Comparison of ENCODE assay signal across 2 cellular contexts in the genomic region with DNA sequence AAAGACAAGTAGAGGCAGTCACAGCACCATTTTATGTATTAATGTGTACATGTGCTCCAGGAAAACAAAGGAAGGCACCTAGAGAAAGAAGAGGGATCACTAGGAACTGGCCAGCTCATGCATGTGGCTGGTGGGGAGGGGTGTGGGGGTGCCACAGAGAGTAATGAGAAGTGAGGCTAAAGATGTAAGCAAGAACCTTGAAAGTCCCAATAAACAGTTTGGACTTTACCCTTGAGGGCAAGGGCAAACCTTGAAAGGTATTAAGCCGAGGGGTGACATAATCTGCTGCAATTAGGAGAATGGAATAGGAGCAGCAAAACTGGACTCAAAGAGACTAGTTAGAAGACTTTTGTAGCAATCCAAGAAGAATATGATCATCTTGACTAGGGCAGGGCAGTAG.
A peak's percentile ranks its signal among the peaks of the same experiment; 100 is the strongest.
TF ChIP-seq lines count a peak whose summit lies in the region.

No MANE protein-coding gene starts in this region.

TF ChIP-seq in liver, 16 proteins besides CTCF, POLR2A, EP300 and RAD21:
- TF ChIP-seq, protein P1, sequence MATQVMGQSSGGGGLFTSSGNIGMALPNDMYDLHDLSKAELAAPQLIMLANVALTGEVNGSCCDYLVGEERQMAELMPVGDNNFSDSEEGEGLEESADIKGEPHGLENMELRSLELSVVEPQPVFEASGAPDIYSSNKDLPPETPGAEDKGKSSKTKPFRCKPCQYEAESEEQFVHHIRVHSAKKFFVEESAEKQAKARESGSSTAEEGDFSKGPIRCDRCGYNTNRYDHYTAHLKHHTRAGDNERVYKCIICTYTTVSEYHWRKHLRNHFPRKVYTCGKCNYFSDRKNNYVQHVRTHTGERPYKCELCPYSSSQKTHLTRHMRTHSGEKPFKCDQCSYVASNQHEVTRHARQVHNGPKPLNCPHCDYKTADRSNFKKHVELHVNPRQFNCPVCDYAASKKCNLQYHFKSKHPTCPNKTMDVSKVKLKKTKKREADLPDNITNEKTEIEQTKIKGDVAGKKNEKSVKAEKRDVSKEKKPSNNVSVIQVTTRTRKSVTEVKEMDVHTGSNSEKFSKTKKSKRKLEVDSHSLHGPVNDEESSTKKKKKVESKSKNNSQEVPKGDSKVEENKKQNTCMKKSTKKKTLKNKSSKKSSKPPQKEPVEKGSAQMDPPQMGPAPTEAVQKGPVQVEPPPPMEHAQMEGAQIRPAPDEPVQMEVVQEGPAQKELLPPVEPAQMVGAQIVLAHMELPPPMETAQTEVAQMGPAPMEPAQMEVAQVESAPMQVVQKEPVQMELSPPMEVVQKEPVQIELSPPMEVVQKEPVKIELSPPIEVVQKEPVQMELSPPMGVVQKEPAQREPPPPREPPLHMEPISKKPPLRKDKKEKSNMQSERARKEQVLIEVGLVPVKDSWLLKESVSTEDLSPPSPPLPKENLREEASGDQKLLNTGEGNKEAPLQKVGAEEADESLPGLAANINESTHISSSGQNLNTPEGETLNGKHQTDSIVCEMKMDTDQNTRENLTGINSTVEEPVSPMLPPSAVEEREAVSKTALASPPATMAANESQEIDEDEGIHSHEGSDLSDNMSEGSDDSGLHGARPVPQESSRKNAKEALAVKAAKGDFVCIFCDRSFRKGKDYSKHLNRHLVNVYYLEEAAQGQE (IDR thresholded peaks at IDR 0.05) = no peak
- TF ChIP-seq HNF4G (IDR thresholded peaks at IDR 0.05) (no peak), HNF4A (conservative IDR thresholded peaks at IDR 0.05) (peak; percentile 39 to 67)

TF ChIP-seq in HepG2, 621 proteins besides CTCF, POLR2A, EP300 and RAD21:
- no peak for TF ChIP-seq THAP11 (CRISPR knock-in tag; IDR thresholded peaks at IDR 0.05)
- no peak for TF ChIP-seq ZNF17 (CRISPR knock-in tag; IDR thresholded peaks at IDR 0.05)
- TF ChIP-seq ETV6 (CRISPR knock-in tag; conservative IDR thresholded peaks at IDR 0.05) = no peak
- TF ChIP-seq KLF16 (CRISPR knock-in tag; IDR thresholded peaks at IDR 0.05) = no peak
- TF ChIP-seq, protein P2, sequence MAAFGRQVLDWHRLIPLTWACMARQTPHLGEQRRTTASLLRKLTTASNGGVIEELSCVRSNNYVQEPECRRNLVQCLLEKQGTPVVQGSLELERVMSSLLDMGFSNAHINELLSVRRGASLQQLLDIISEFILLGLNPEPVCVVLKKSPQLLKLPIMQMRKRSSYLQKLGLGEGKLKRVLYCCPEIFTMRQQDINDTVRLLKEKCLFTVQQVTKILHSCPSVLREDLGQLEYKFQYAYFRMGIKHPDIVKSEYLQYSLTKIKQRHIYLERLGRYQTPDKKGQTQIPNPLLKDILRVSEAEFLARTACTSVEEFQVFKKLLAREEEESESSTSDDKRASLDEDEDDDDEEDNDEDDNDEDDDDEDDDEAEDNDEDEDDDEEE (CRISPR knock-in tag; IDR thresholded peaks at IDR 0.05) = no peak
- TF ChIP-seq ZNF180 (CRISPR knock-in tag; IDR thresholded peaks at IDR 0.05; ENCODE audit: borderline replicate concordance, low read depth) = no peak
- TF ChIP-seq SATB2 (CRISPR knock-in tag; IDR thresholded peaks at IDR 0.05) = no peak
- TF ChIP-seq ZNF207 (IDR thresholded peaks at IDR 0.05; ENCODE audit: borderline replicate concordance) = no peak
- TF ChIP-seq, protein P3, sequence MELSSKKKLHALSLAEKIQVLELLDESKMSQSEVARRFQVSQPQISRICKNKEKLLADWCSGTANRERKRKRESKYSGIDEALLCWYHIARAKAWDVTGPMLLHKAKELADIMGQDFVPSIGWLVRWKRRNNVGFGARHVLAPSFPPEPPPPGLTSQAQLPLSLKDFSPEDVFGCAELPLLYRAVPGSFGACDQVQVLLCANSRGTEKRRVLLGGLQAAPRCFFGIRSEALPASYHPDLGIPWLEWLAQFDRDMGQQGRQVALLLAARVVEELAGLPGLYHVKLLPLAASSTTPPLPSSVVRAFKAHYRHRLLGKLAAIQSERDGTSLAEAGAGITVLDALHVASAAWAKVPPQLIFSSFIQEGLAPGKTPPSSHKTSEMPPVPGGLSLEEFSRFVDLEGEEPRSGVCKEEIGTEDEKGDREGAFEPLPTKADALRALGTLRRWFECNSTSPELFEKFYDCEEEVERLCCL (CRISPR knock-in tag; IDR thresholded peaks at IDR 0.05; ENCODE audit: borderline replicate concordance) = no peak
- TF ChIP-seq SMAD9 (CRISPR knock-in tag; IDR thresholded peaks at IDR 0.05) = no peak
- TF ChIP-seq MBD4 (IDR thresholded peaks at IDR 0.05; ENCODE audit: borderline replicate concordance, low read length) = no peak
- TF ChIP-seq SP5 (CRISPR knock-in tag; IDR thresholded peaks at IDR 0.05; ENCODE audit: borderline replicate concordance, low read depth) = no peak
- TF ChIP-seq MED8 (CRISPR knock-in tag; IDR thresholded peaks at IDR 0.05; ENCODE audit: insufficient replicate concordance) = no peak
- TF ChIP-seq GATAD2A (CRISPR knock-in tag; IDR thresholded peaks at IDR 0.05) = no peak
- TF ChIP-seq ZBTB8A (CRISPR knock-in tag; IDR thresholded peaks at IDR 0.05; ENCODE audit: borderline replicate concordance, low read depth) = no peak
- no peak for TF ChIP-seq ATM (IDR thresholded peaks at IDR 0.05; ENCODE audit: borderline replicate concordance)
- TF ChIP-seq ZNF34 (CRISPR knock-in tag; IDR thresholded peaks at IDR 0.05; ENCODE audit: borderline replicate concordance) = no peak
- no peak for TF ChIP-seq NFYC (CRISPR knock-in tag; IDR thresholded peaks at IDR 0.05)
- TF ChIP-seq NFIB (CRISPR knock-in tag; IDR thresholded peaks at IDR 0.05; ENCODE audit: borderline replicate concordance) = no peak
